ENCODE assay signal across 1 cellular context in the genomic region with DNA sequence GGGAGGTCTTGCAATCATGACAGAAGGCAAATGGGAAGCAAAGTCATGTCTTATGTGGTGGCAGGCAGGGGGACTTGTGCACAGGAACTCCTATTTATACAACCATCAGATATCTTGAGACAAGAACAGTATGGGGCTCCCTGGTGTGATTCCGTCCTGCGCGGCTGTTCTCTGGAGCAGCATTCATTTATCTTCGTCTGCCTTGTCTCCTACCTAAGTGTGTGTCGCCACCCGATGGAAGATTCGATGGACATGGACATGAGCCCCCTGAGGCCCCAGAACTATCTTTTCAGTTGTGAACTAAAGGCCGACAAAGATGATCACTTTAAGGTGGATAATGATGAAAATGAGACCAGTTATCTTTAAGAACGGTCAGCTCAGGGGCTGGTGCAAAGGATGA.
TF ChIP-seq lines count a peak whose summit lies in the region.

No MANE protein-coding gene starts in this region.

TF ChIP-seq in HepG2, 621 proteins besides CTCF, POLR2A, EP300 and RAD21:
- TF ChIP-seq STAG1 (CRISPR knock-in tag; IDR thresholded peaks at IDR 0.05) = peak; percentile 55
TF ChIP-seq in HepG2: peak in this region for 1; not testable (repeated sequence) for 620.
